In the genomic region with DNA sequence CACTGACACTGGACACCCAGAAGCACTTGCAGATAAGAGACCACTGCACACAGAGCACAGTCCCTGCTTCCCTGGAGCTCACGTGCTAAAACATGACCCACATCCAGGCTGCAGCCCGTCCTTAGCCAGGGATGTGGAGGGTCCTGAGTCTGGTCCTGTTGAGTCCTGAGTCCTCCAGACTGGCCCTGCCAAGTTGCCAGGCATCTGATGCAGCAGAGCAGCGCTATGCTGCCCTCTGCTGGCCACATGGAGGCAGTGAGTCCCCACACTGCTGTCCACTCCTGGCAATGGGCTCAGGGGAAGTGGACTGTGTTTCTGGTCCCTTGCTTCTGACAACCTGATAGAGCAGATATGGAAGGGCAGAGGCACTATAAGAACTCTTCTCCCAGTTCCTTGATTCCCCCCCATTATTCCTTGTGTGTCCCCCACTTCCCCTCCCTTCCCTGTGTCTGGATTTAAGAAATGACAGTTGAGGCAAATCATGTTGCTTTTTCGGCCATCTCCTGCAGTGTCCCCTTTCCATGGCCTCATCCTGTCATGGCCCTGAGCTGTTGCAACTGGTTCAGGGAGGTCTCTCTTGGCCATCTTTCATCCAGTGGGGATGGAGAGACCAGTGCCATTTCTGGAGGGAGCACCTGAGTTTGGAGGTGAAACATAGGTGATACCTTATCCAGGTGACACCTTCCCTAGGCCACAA, we compare ENCODE assay signal across 8 cellular contexts.
DNase-seq lines count a peak whose midpoint lies in the region; ATAC-seq and TF ChIP-seq lines count a peak whose summit lies in the region.

No MANE protein-coding gene starts in this region.

- H3K27ac Mint-ChIP-seq in activated CD4-positive, alpha-beta T cell treated with anti-CD3 and anti-CD28 coated beads for 36 hours = no peak overlapping the region
- no peak overlapping the region for H3K27ac Mint-ChIP-seq in chondrocyte (ENCODE audit: unreplicated experiment)

- ATAC-seq in HG02678 (IDR thresholded peaks at IDR 0.05; ENCODE audit: unreplicated experiment) (peak; percentile 58), left lobe of liver (peak; percentile 86), HG03342 (IDR thresholded peaks at IDR 0.05; ENCODE audit: unreplicated experiment) (no peak)
- ATAC-seq in activated CD4-positive, alpha-beta T cell treated with anti-CD3 and anti-CD28 coated beads for 36 hours = peak; percentile 86

- CTCF ChIA-PET in activated CD4-positive, alpha-beta T cell treated with anti-CD3 and anti-CD28 coated beads for 36 hours (lab: Charles Lee) = interaction anchor here (0.6 to 5.6 kb wide), 23 partner anchors 9 to 1915 kb away, joined by 3 to 90 read pairs (median 5); a partner anchor contains a TSS

- peaks cover 3% of the 10 kb centered on the region for H3K27me3 Mint-ChIP-seq in activated CD4-positive, alpha-beta T cell treated with anti-CD3 and anti-CD28 coated beads for 36 hours
- H3K27me3 Mint-ChIP-seq in chondrocyte (ENCODE audit: low read depth) = peaks cover 9% of the 10 kb centered on the region

- peaks cover 5% of the 10 kb centered on the region for H3K4me1 Mint-ChIP-seq in activated CD4-positive, alpha-beta T cell treated with anti-CD3 and anti-CD28 coated beads for 36 hours
- H3K4me1 Mint-ChIP-seq in chondrocyte (ENCODE audit: low read depth) = peaks cover 7% of the 10 kb centered on the region

- H3K36me3 Mint-ChIP-seq in activated CD4-positive, alpha-beta T cell treated with anti-CD3 and anti-CD28 coated beads for 36 hours (ENCODE audit: low read depth) = no peaks in the 10 kb centered on the region
- peaks cover 4% of the 10 kb centered on the region for H3K36me3 Mint-ChIP-seq in chondrocyte (ENCODE audit: low read depth)

- POLR2A ChIA-PET in activated CD4-positive, alpha-beta T cell treated with anti-CD3 and anti-CD28 coated beads for 36 hours (lab: Charles Lee) = no interaction called here

- DNase-seq in GDM1 (lab: John Stamatoyannopoulos, UW) = peak; percentile 57
- DNase-seq in NCI-H345 (lab: John Stamatoyannopoulos, UW) = peak; percentile 79
- DNase-seq in activated CD4-positive, alpha-beta T cell treated with anti-CD3 and anti-CD28 coated beads for 36 hours = peak; percentile 85
- no peak for DNase-seq in chondrocyte (ENCODE audit: low spot score)
- peak; percentile 83 for DNase-seq in left lobe of liver (ENCODE audit: low spot score)
- DNase-seq in stimulated activated CD4-positive, alpha-beta T cell treated with anti-CD3 and anti-CD28 coated beads, Interleukin-4, amount 100 ng/mL, for 1 hour = peak; percentile 70

- peak; percentile 97 for TF ChIP-seq CTCF in chondrocyte (IDR thresholded peaks at IDR 0.05)

- intact Hi-C loops in activated CD4-positive, alpha-beta T cell treated with anti-CD3 and anti-CD28 coated beads for 36 hours (cut with DNase I, micrococcal nuclease) = loop anchor here (1.0 to 5.0 kb wide), 5 partner anchors 122 to 416 kb away; a partner anchor contains a TSS

- no peak overlapping the region for H3K4me3 Mint-ChIP-seq in activated CD4-positive, alpha-beta T cell treated with anti-CD3 and anti-CD28 coated beads for 36 hours
- H3K4me3 Mint-ChIP-seq in chondrocyte (ENCODE audit: unreplicated experiment) = no peak overlapping the region

- no peaks in the 10 kb centered on the region for H3K9me3 Mint-ChIP-seq in activated CD4-positive, alpha-beta T cell treated with anti-CD3 and anti-CD28 coated beads for 36 hours (ENCODE audit: low read depth)
- H3K9me3 Mint-ChIP-seq in chondrocyte (ENCODE audit: low read depth) = no peaks in the 10 kb centered on the region
